Comparison of ENCODE assay signal across 8 cellular contexts in genomic region chr3:149581681-149582349, GRCh38.
DNase-seq lines count a peak whose midpoint lies in the region; ATAC-seq lines count a peak whose summit lies in the region.

No MANE protein-coding gene starts in this region.

- H3K4me3 ChIP-seq in CD4-positive, alpha-beta memory T cell (ENCODE audit: low read length in 2 of 2) = no peak overlapping the region

- DNase-seq in RPMI8226 (peak; percentile 62), foreskin melanocyte (peak; percentile 93), sciatic nerve (ENCODE audit: low spot score) (no peak), cortex of kidney (lab: John Stamatoyannopoulos, UW) (no peak)
- DNase-seq in CD4-positive, alpha-beta memory T cell = no peak

- peaks cover 4 to 10% of the 10 kb centered on the region in 2 donors for H3K27me3 Mint-ChIP-seq in CD4-positive, alpha-beta memory T cell

- H3K36me3 Mint-ChIP-seq in CD4-positive, alpha-beta memory T cell = no peaks in the 10 kb centered on the region

- POLR2A ChIA-PET in CD4-positive, alpha-beta memory T cell (lab: Charles Lee; ENCODE audit: partially characterized antibody) = no interaction called here

- H3K27ac Mint-ChIP-seq in CD4-positive, alpha-beta memory T cell = peak overlapping the region in 2 of 7 donors; percentile 8 to 15

- no peak overlapping the region for H3K4me3 Mint-ChIP-seq in CD4-positive, alpha-beta memory T cell

- no peak overlapping the region for H3K27ac ChIP-seq in CD4-positive, alpha-beta memory T cell (ENCODE audit: low read depth, low read length)

- intact Hi-C loops in sciatic nerve (cut with DNase I) = no loop called here
- intact Hi-C loops in CD4-positive, alpha-beta memory T cell (cut with micrococcal nuclease) = no loop called here

- no peaks in the 10 kb centered on the region for H3K27me3 ChIP-seq in CD4-positive, alpha-beta memory T cell (ENCODE audit: insufficient read depth, low read length)

- H3K36me3 ChIP-seq in CD4-positive, alpha-beta memory T cell (ENCODE audit: insufficient read depth, low read length) = no peaks in the 10 kb centered on the region

- H3K4me1 ChIP-seq in CD4-positive, alpha-beta memory T cell (ENCODE audit: insufficient read depth, low read length) = peaks cover 11% of the 10 kb centered on the region

- peaks cover 0 to 15% (median 10%) of the 10 kb centered on the region in 4 donors for H3K4me1 Mint-ChIP-seq in CD4-positive, alpha-beta memory T cell

- CTCF ChIA-PET in CD4-positive, alpha-beta memory T cell (lab: Charles Lee; ENCODE audit: partially characterized antibody) = interaction anchor here (4.2 kb wide), 1 partner anchor 12 kb away, joined by 19 read pairs; no protein-coding TSS in a partner anchor

- no peaks in the 10 kb centered on the region for H3K9me3 ChIP-seq in CD4-positive, alpha-beta memory T cell (ENCODE audit: control insufficient read depth in 1 of 2, low read length in 2 of 2)

- no peaks in the 10 kb centered on the region for H3K9me3 Mint-ChIP-seq in CD4-positive, alpha-beta memory T cell

- ATAC-seq in GM18867 (IDR thresholded peaks at IDR 0.05; ENCODE audit: unreplicated experiment) (peak; percentile 29), sciatic nerve (peak; percentile 85), HG02798 (IDR thresholded peaks at IDR 0.05; ENCODE audit: poor library complexity, unreplicated experiment) (no peak), HG02678 (IDR thresholded peaks at IDR 0.05; ENCODE audit: unreplicated experiment) (no peak)

Comparison
In these comparisons a context has a peak if more than half of its experiments do, and no peak if none do; other contexts are left out.
1. ATAC-seq: peak in GM18867 (single experiment) and sciatic nerve (single experiment); none in HG02798 (single experiment) and HG02678 (single experiment).
2. DNase-seq: peak in RPMI8226 (single experiment) and foreskin melanocyte (single experiment); none in sciatic nerve (single experiment), cortex of kidney (single experiment) and CD4-positive, alpha-beta memory T cell (0 of 5).